17 cellular contexts compared by ENCODE assay signal in the genomic region with DNA sequence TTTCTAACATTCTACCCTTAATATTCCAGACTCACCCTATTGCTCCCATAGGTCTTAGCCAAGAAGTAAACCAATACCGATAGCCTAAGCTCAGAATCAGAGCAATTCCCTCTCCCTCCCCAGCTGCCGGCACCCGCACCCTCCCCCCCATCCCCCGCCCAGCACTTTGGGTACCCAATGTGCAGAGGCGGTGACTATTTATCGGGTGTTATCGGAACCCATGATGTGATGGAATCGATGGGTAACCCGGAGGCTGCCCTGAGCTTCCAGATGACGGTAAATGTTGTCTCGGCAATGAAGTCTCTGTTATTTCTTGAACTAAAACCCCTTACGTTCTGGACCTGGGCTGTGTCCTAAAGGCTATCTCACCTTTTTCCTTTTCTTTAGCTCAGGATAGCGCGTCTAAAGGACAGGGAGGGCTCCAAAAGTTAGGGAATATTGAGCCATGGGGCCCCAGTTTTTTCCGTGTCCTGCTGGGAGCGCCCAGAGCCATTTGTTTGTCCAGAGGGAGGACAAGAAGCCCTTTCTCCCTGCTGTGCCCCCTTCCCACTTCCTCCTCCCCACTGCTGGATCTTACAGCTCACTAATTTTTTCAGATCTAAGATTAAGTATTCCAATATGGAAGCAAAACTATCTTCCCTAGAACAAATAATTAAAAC. TPM values are rescaled to one million over a fixed set of nuclear protein-coding genes. Genes with fewer than 3 reads are reported as not detected.
DNase-seq lines count a peak whose midpoint lies in the region; ATAC-seq and TF ChIP-seq lines count a peak whose summit lies in the region.
"Had no signal": no experiment of that assay in that cellular context is flagged by ENCODE, and none has a peak within 500 bp of the region (broad histone marks: within the 10 kb centered on the region; RNA-seq: fewer than 3 reads in every experiment).

No MANE protein-coding gene starts in this region.

- intact Hi-C loops in heart left ventricle (cut with DNase I), result no loop called here
- intact Hi-C loops in colonic mucosa (cut with DNase I), result no loop called here
- intact Hi-C loops in CD4-positive, alpha-beta memory T cell (cut with micrococcal nuclease), result no loop called here
- intact Hi-C loops in Calu3 (cut with micrococcal nuclease; ENCODE audit: unreplicated experiment), result no loop called here

- H3K27me3 Mint-ChIP-seq in CD4-positive, alpha-beta memory T cell, result peaks cover 35 to 37% of the 10 kb centered on the region in 2 donors
- peaks cover 37% of the 10 kb centered on the region for H3K27me3 Mint-ChIP-seq in Calu3 (ENCODE audit: unreplicated experiment)

- WGBS in heart left ventricle, 4 donors, result 3 to 7% (median 5%) methylated on average over 15 to 16 of the region's 16 CpGs
- no CpG with 5 or more reads among the region's 16 CpGs for WGBS in mesendoderm (ENCODE audit: extremely low coverage, insufficient coverage, low lambda C conversion rate)
- WGBS in tibial nerve, 2 donors, result 7 to 9% methylated on average over 15 to 16 of the region's 16 CpGs

- H3K4me3 ChIP-seq in cardiac muscle cell, result peak overlapping the region; percentile 52
- no peak overlapping the region for H3K4me3 ChIP-seq in heart left ventricle
- H3K4me3 ChIP-seq in colonic mucosa, result peak overlapping the region; percentile 39
- peak overlapping the region; percentile 17 for H3K4me3 ChIP-seq in mesendoderm (ENCODE audit: low read length)
- peak overlapping the region in 3 of 4 donors; percentile 18 to 48 (median 38) for H3K4me3 ChIP-seq in tibial nerve
- H3K4me3 ChIP-seq in CD4-positive, alpha-beta memory T cell (ENCODE audit: low read length in 2 of 2), result no peak overlapping the region

- no TSS peak for BruUV-seq in Calu3 (replicated peaks; lab: Mats Ljungman, UMichigan)

- H3K36me3 Mint-ChIP-seq in CD4-positive, alpha-beta memory T cell, result no peaks in the 10 kb centered on the region
- peaks cover 17% of the 10 kb centered on the region for H3K36me3 Mint-ChIP-seq in Calu3 (ENCODE audit: insufficient read depth, unreplicated experiment)
- H3K36me3 Mint-ChIP-seq: activated naive CD8-positive, alpha-beta T cell treated with anti-CD3 and anti-CD28 coated beads, Interleukin-2, amount 10 ng/mL, durations not matched to agents 7 days and 5 days had no signal

- ATAC-seq in heart left ventricle, result no peak

- DNase-seq in cardiac muscle cell (ENCODE audit: low read depth in 1 of 2, low spot score in 1 of 2) (peak in 1 of 2 donors; percentile 3), heart left ventricle (no peak), colonic mucosa (no peak), mesendoderm (peak; percentile 14), tibial nerve (ENCODE audit: low spot score in 2 of 2) (no peak), Calu3 (no peak), GM13977 (ENCODE audit: low spot score) (no peak)
- DNase-seq in CD4-positive, alpha-beta memory T cell, result no peak
- DNase-seq: activated naive CD8-positive, alpha-beta T cell treated with anti-CD3 and anti-CD28 coated beads, Interleukin-2, amount 10 ng/mL, durations not matched to agents 7 days and 5 days; DMS79; effector memory CD4-positive, alpha-beta T cell; Kasumi-1; NCI-H2107; spleen; T-helper 9 cell had no signal

- no peak overlapping the region for H2BK120ac ChIP-seq in mesendoderm (ENCODE audit: low read depth, low read length)

- no peak overlapping the region for H3K56ac ChIP-seq in mesendoderm (ENCODE audit: low read length)

- H3K4me2 ChIP-seq in mesendoderm (ENCODE audit: low read length), result peak overlapping the region; percentile 67

- POLR2A ChIA-PET in CD4-positive, alpha-beta memory T cell (lab: Charles Lee; ENCODE audit: partially characterized antibody), result no interaction called here

- in situ Hi-C loops in GM13977 (cut with MboI; ENCODE audit: low pct_unique_long_range_greater_than_20kb, low sequenced_read_pairs, unreplicated experiment), result no loop called here

- H3K9me3 ChIP-seq in cardiac muscle cell (ENCODE audit: low read depth) (no peaks in the 10 kb centered on the region), heart left ventricle (no peaks in the 10 kb centered on the region), colonic mucosa (no peaks in the 10 kb centered on the region), tibial nerve (no peaks in the 10 kb centered on the region)
- H3K9me3 ChIP-seq in CD4-positive, alpha-beta memory T cell (ENCODE audit: control insufficient read depth in 1 of 2, low read length in 2 of 2), result no peaks in the 10 kb centered on the region
- H3K9me3 ChIP-seq: spleen had no signal

- H3K36me3 ChIP-seq in cardiac muscle cell, result no peaks in the 10 kb centered on the region
- no peaks in the 10 kb centered on the region for H3K36me3 ChIP-seq in heart left ventricle
- H3K36me3 ChIP-seq in colonic mucosa, result no peaks in the 10 kb centered on the region
- H3K36me3 ChIP-seq in mesendoderm (ENCODE audit: control insufficient read depth, insufficient read depth, low read length), result no peaks in the 10 kb centered on the region
- H3K36me3 ChIP-seq in tibial nerve, result no peaks in the 10 kb centered on the region
- H3K36me3 ChIP-seq in CD4-positive, alpha-beta memory T cell (ENCODE audit: insufficient read depth, low read length), result no peaks in the 10 kb centered on the region
- H3K36me3 ChIP-seq: spleen had no signal

- H3K4me1 Mint-ChIP-seq in CD4-positive, alpha-beta memory T cell, result peaks cover 17 to 28% (median 20%) of the 10 kb centered on the region in 4 donors
- H3K4me1 Mint-ChIP-seq in Calu3 (ENCODE audit: low read depth, unreplicated experiment), result peaks cover 18% of the 10 kb centered on the region

- no peak overlapping the region for H2BK15ac ChIP-seq in mesendoderm (replicated peaks; ENCODE audit: low read depth)

- H3K4me3 Mint-ChIP-seq in CD4-positive, alpha-beta memory T cell, result peak overlapping the region in 4 of 8 donors; percentile 31 to 72 (median 58)
- no peak overlapping the region for H3K4me3 Mint-ChIP-seq in Calu3 (ENCODE audit: low read depth, unreplicated experiment)
- H3K4me3 Mint-ChIP-seq: activated naive CD8-positive, alpha-beta T cell treated with anti-CD3 and anti-CD28 coated beads, Interleukin-2, amount 10 ng/mL, durations not matched to agents 7 days and 5 days had no signal

- H3K79me2 ChIP-seq in mesendoderm (ENCODE audit: control insufficient read depth, insufficient read depth, low read length), result no peaks in the 10 kb centered on the region

- no peak overlapping the region for H3K4ac ChIP-seq in mesendoderm (ENCODE audit: low read depth, low read length)

- H3K27me3 ChIP-seq in cardiac muscle cell, result peaks cover 75% of the 10 kb centered on the region
- H3K27me3 ChIP-seq in heart left ventricle, result peaks cover 24 to 85% (median 57%) of the 10 kb centered on the region in 9 donors
- peaks cover 41% of the 10 kb centered on the region for H3K27me3 ChIP-seq in colonic mucosa
- H3K27me3 ChIP-seq in mesendoderm (ENCODE audit: insufficient read depth, low read length, poor library complexity), result peaks cover 11% of the 10 kb centered on the region
- peaks cover 0 to 72% of the 10 kb centered on the region in 2 donors for H3K27me3 ChIP-seq in tibial nerve
- peaks cover 7% of the 10 kb centered on the region for H3K27me3 ChIP-seq in CD4-positive, alpha-beta memory T cell (ENCODE audit: insufficient read depth, low read length)

- H3K27ac Mint-ChIP-seq in CD4-positive, alpha-beta memory T cell, result no peak overlapping the region
- H3K27ac Mint-ChIP-seq in Calu3 (ENCODE audit: unreplicated experiment), result no peak overlapping the region
- H3K27ac Mint-ChIP-seq: activated naive CD8-positive, alpha-beta T cell treated with anti-CD3 and anti-CD28 coated beads, Interleukin-2, amount 10 ng/mL, durations not matched to agents 7 days and 5 days had no signal

- CTCF ChIA-PET in CD4-positive, alpha-beta memory T cell (lab: Charles Lee; ENCODE audit: partially characterized antibody), result no interaction called here
- CTCF ChIA-PET in Calu3 (lab: Charles Lee), result no interaction called here

- no peak overlapping the region for H3K18ac ChIP-seq in mesendoderm (ENCODE audit: low read length)

- H3K9me3 Mint-ChIP-seq in CD4-positive, alpha-beta memory T cell, result peaks cover 0 to 16% (median 4%) of the 10 kb centered on the region in 8 donors
- no peaks in the 10 kb centered on the region for H3K9me3 Mint-ChIP-seq in Calu3 (ENCODE audit: low read depth, unreplicated experiment)
- H3K9me3 Mint-ChIP-seq: activated naive CD8-positive, alpha-beta T cell treated with anti-CD3 and anti-CD28 coated beads, Interleukin-2, amount 10 ng/mL, durations not matched to agents 7 days and 5 days had no signal

- H3K9ac ChIP-seq in colonic mucosa (ENCODE audit: low read depth in 2 of 2, low read length in 2 of 2) (no peak overlapping the region), mesendoderm (ENCODE audit: low read length) (no peak overlapping the region)

- H3K27ac ChIP-seq in cardiac muscle cell (no peak overlapping the region), heart left ventricle (peak overlapping the region in 1 of 12 donors; percentile 39), colonic mucosa (no peak overlapping the region), mesendoderm (ENCODE audit: low read depth, low read length) (no peak overlapping the region), tibial nerve (no peak overlapping the region)
- no peak overlapping the region for H3K27ac ChIP-seq in CD4-positive, alpha-beta memory T cell (ENCODE audit: low read depth, low read length)
- H3K27ac ChIP-seq: spleen had no signal

- no peak overlapping the region for H2BK5ac ChIP-seq in mesendoderm (ENCODE audit: low read length)

- H4K5ac ChIP-seq in mesendoderm (ENCODE audit: low read length), result no peak overlapping the region

- no peak overlapping the region for H3K23ac ChIP-seq in mesendoderm (ENCODE audit: low read length)

- H3K79me1 ChIP-seq in mesendoderm (ENCODE audit: low read length), result no peaks in the 10 kb centered on the region

- H3K4me1 ChIP-seq in cardiac muscle cell (ENCODE audit: low read depth) (peaks cover 13% of the 10 kb centered on the region), heart left ventricle (peaks cover 0 to 40% (median 16%) of the 10 kb centered on the region in 12 donors), colonic mucosa (peaks cover 3% of the 10 kb centered on the region), mesendoderm (ENCODE audit: control insufficient read depth, low read depth, low read length) (no peaks in the 10 kb centered on the region), tibial nerve (peaks cover 0 to 52% (median 16%) of the 10 kb centered on the region in 4 donors)
- H3K4me1 ChIP-seq in CD4-positive, alpha-beta memory T cell (ENCODE audit: insufficient read depth, low read length), result no peaks in the 10 kb centered on the region

- no peak for TF ChIP-seq POLR2A in heart left ventricle (IDR thresholded peaks at IDR 0.05)
- TF ChIP-seq POLR2A in tibial nerve (IDR thresholded peaks at IDR 0.05), result no peak

- no peak overlapping the region for H2AK5ac ChIP-seq in mesendoderm (ENCODE audit: low read length)

- TF ChIP-seq EP300 in tibial nerve (IDR thresholded peaks at IDR 0.05), result no peak

- H4K8ac ChIP-seq in mesendoderm (ENCODE audit: low read depth, low read length), result no peak overlapping the region

- TF ChIP-seq CTCF in cardiac muscle cell (IDR thresholded peaks at IDR 0.05; ENCODE audit: low read depth, low read length) (no peak), heart left ventricle (IDR thresholded peaks at IDR 0.05) (no peak), colonic mucosa (IDR thresholded peaks at IDR 0.05) (no peak), tibial nerve (IDR thresholded peaks at IDR 0.05) (no peak), Calu3 (IDR thresholded peaks at IDR 0.05; ENCODE audit: unreplicated experiment) (no peak), GM13977 (IDR thresholded peaks at IDR 0.05; ENCODE audit: extremely low read depth, insufficient read depth, missing control alignments) (no peak)

RNA-seq across cellular contexts. Expression of gene SLITRK3, which starts 1.6 kb away (rescaled TPM):
- 0.18 TPM in 2 replicates for total RNA-seq in cardiac muscle cell
- polyA plus RNA-seq in cardiac muscle cell, result 0.24 TPM in 1 of 2 replicates, not detected in the other
- not detected for total RNA-seq in heart left ventricle
- polyA plus RNA-seq in heart left ventricle, result not detected
- total RNA-seq in colonic mucosa, result under 1 TPM; 0.17 to 0.48 TPM
- 0.31 TPM for polyA plus RNA-seq in mesendoderm (2013, experiment 1 of 2)
- 0.32 TPM for polyA plus RNA-seq in mesendoderm (2013, experiment 2 of 2)
- not detected for total RNA-seq in tibial nerve
- total RNA-seq in CD4-positive, alpha-beta memory T cell, result not detected
- polyA plus RNA-seq in CD4-positive, alpha-beta memory T cell, result not detected
- total RNA-seq in Calu3 (2022), result not detected in 2 replicates
- total RNA-seq: activated CD8-positive, alpha-beta memory T cell treated with anti-CD3 and anti-CD28 coated beads for 36 hours; activated naive CD8-positive, alpha-beta T cell treated with anti-CD3 and anti-CD28 coated beads, Interleukin-2, amount 10 ng/mL, durations not matched to agents 7 days and 5 days; glomerular endothelial cell; spleen had no signal
- polyA plus RNA-seq: spleen had no signal

Comparison
In these comparisons a context has a peak if more than half of its experiments do, and no peak if none do; other contexts are left out.
1. H3K4me3 ChIP-seq: peak in cardiac muscle cell (single experiment), colonic mucosa (single experiment), mesendoderm (single experiment) and tibial nerve (3 of 4); none in heart left ventricle (0 of 12) and CD4-positive, alpha-beta memory T cell (0 of 2).